24 cellular contexts compared by ENCODE assay signal in the genomic region with DNA sequence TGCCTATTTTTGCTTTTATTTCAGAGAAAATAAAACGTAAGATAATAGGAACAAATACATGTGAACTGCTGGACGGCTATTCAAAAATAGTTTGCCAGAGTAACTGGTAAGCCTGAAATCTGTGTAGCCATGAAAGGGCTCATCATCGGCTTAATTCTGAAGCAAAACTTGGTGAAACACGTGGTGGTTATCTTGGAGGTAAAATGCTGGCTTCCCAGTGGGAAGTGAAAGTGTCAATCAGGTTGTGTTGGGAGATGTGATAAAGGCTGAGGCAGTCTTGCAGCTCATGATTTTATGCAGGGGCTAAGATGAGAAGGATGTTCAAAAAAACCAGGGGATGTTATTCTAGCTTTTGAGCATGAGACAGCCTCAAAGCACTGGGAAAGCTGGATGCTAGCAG.
"Had no signal": no experiment of that assay in that cellular context is flagged by ENCODE, and none has a peak within 500 bp of the region (broad histone marks: within the 10 kb centered on the region; RNA-seq: fewer than 3 reads in every experiment).

No MANE protein-coding gene starts in this region.

- H3K4me1 ChIP-seq: body of pancreas, parathyroid adenoma, right lobe of liver, thyroid gland had no signal

- H3K27me3 Mint-ChIP-seq: activated naive CD8-positive, alpha-beta T cell treated with anti-CD3 and anti-CD28 coated beads for 36 hours; naive thymus-derived CD4-positive, alpha-beta T cell had no signal

- H3K27ac ChIP-seq: body of pancreas, epithelial cell of prostate, hepatocyte, parathyroid adenoma, right lobe of liver, thyroid gland had no signal

- H3K27me3 ChIP-seq: body of pancreas, hepatocyte, right lobe of liver, thyroid gland had no signal

- H3K9me3 ChIP-seq: mucosa of descending colon, right lobe of liver, thyroid gland had no signal

- H3K9me3 Mint-ChIP-seq: naive thymus-derived CD4-positive, alpha-beta T cell had no signal

- H3K4me2 ChIP-seq: hepatocyte had no signal

- H3K27ac Mint-ChIP-seq: activated naive CD8-positive, alpha-beta T cell treated with anti-CD3 and anti-CD28 coated beads for 36 hours; activated T-helper 1 cell treated with anti-CD3 and anti-CD28 coated beads, Interleukin-12 subunit alpha, Interleukin-12 subunit beta, Interleukin-2, Interleukin-4 antibody, amounts not matched to agents 30 ng/mL and 10 ng/mL and 1 ng/mL, durations not matched to agents 14 hours and 24 hours and 36 hours; endodermal cell; T-helper 1 cell treated with Interleukin-12 subunit alpha and Interleukin-12 subunit beta and Interleukin-4 antibody, amounts not matched to agents 30 μg/mL and 1 μg/mL, for 36 hours had no signal

- H3K4me3 ChIP-seq: body of pancreas, hepatocyte, mucosa of descending colon, right lobe of liver, thyroid gland had no signal

- DNase-seq: activated CD4-positive, alpha-beta T cell treated with anti-CD3 and anti-CD28 coated beads, Interleukin-2, amount 50 U/mL, for 4 hours; activated CD4-positive, CD25-positive, alpha-beta regulatory T cell treated with anti-CD3 and anti-CD28 coated beads, Interleukin-2, amount 50 U/mL, for 72 hours; activated gamma-delta T cell treated with Interleukin-2 at 50 U/mL for 16 hours; activated naive CD8-positive, alpha-beta T cell treated with anti-CD3 and anti-CD28 coated beads for 36 hours; amniotic stem cell; body of pancreas; endodermal cell; foreskin fibroblast; left cardiac atrium; mesenchymal stem cell; mucosa of descending colon; naive thymus-derived CD4-positive, alpha-beta T cell; right lobe of liver; small intestine; stimulated activated CD4-positive, alpha-beta T cell treated with anti-CD3 and anti-CD28 coated beads, Interleukin-15, amount 100 ng/mL, for 24 hours; stimulated activated CD4-positive, alpha-beta T cell treated with anti-CD3 and anti-CD28 coated beads, Interleukin-4, amount 100 ng/mL, for 1 hour; thyroid gland had no signal

- H3K36me3 Mint-ChIP-seq: activated naive CD8-positive, alpha-beta T cell treated with anti-CD3 and anti-CD28 coated beads for 36 hours had no signal

- FAIRE-seq: colon, islet of Langerhans, small intestine had no signal

- H3K36me3 ChIP-seq: right lobe of liver, thyroid gland had no signal

- H3K9ac ChIP-seq: parathyroid adenoma had no signal

- ATAC-seq: body of pancreas; left cardiac atrium; mucosa of descending colon; naive thymus-derived CD4-positive, alpha-beta T cell; right lobe of liver had no signal

- H3K4me3 Mint-ChIP-seq: activated naive CD8-positive, alpha-beta T cell treated with anti-CD3 and anti-CD28 coated beads for 36 hours; activated T-helper 1 cell treated with anti-CD3 and anti-CD28 coated beads, Interleukin-12 subunit alpha, Interleukin-12 subunit beta, Interleukin-2, Interleukin-4 antibody, amounts not matched to agents 30 ng/mL and 10 ng/mL and 1 ng/mL, durations not matched to agents 14 hours and 24 hours and 36 hours; endodermal cell; naive thymus-derived CD4-positive, alpha-beta T cell; T-helper 1 cell treated with Interleukin-12 subunit alpha and Interleukin-12 subunit beta and Interleukin-4 antibody, amounts not matched to agents 30 μg/mL and 1 μg/mL, for 36 hours had no signal
